10 cellular contexts compared by ENCODE assay signal in the genomic region with DNA sequence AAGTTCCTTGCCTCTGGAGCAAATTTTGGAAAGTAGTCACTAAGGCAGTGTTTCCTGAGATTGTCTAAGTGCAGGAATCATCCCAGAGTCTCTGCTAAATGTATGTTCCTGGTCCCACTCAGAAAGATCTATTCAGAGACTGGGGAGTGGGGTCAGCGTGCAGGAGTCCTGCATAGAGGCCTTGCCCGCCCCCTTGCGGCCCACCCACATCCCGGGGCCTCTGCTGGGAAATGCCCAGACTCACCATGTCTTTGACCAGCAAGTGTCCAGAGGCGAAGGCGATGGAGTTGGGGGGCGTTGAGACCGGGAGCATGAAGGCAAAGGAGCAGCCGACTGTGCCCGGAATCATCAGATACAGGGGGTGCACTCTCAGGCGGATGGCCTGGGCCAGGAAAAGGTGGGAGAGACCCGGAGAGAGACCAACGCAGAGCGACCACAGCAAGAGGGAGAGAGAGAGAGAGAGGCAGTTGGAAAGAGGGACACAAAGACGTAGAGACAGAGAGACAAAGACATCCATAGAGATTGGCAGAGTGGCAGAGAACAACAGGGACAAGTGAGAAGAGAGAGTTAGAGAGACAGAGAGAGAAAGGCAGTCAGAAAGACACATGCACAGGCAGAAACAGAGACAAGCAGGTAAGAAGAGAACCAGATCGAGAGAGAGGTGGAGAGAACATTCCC. TPM values are rescaled to one million over a fixed set of nuclear protein-coding genes. Genes with fewer than 3 reads are reported as not detected.
DNase-seq lines count a peak whose midpoint lies in the region; ATAC-seq and TF ChIP-seq lines count a peak whose summit lies in the region.
"Had no signal": no experiment of that assay in that cellular context is flagged by ENCODE, and none has a peak within 500 bp of the region (broad histone marks: within the 10 kb centered on the region; RNA-seq: fewer than 3 reads in every experiment).

No MANE protein-coding gene starts in this region.

- TF ChIP-seq CTCF in HCT116 (IDR thresholded peaks at IDR 0.05 in 2 of 3, conservative IDR thresholded peaks at IDR 0.05 in 1 of 3; ENCODE audit: borderline replicate concordance in 1 of 3, insufficient read depth in 1 of 3, low read depth in 2 of 3, low read length in 2 of 3), result no peak

- no TSS peak for BruUV-seq in HCT116 (replicated peaks; lab: Mats Ljungman, UMichigan)

- intact Hi-C loops in HCT116 (cut with micrococcal nuclease), result loop anchor here (5.0 kb wide), 1 partner anchor 119 kb away; no protein-coding TSS in a partner anchor

- CTCF ChIA-PET in HCT116 (lab: Charles Lee), result interaction anchor here (0.7 to 2.0 kb wide), 5 partner anchors 15 to 131 kb away, joined by 3 to 12 read pairs (median 3); no protein-coding TSS in a partner anchor

- no peaks in the 10 kb centered on the region for H3K9me2 ChIP-seq in HCT116 (ENCODE audit: insufficient read depth)

- TF ChIP-seq RAD21 in HCT116 (IDR thresholded peaks at IDR 0.05; ENCODE audit: low read depth), result no peak

- no peaks in the 10 kb centered on the region for H3K79me2 ChIP-seq in HCT116 (ENCODE audit: insufficient read depth, low read length)

- no peak for ATAC-seq in HCT116

- H3K4me1 ChIP-seq in HCT116 (ENCODE audit: control insufficient read depth in 1 of 2, insufficient read depth in 2 of 2, low read length in 2 of 2) (peaks cover 4 to 14% of the 10 kb centered on the region in 2 experiments; a peak in 2 of 4 replicates), iPS-15b (ENCODE audit: control insufficient read depth, insufficient read depth, low read length) (peaks cover 11% of the 10 kb centered on the region), stomach smooth muscle (ENCODE audit: control insufficient read depth, insufficient read depth, low read length) (peaks cover 18% of the 10 kb centered on the region)

- H2AFZ ChIP-seq in HCT116 (ENCODE audit: low read depth, low read length, poor library complexity, severe bottlenecking), result peak overlapping the region; percentile 96

- no peak for TF ChIP-seq POLR2A in HCT116 (IDR thresholded peaks at IDR 0.05; ENCODE audit: borderline replicate concordance, extremely low read depth, insufficient read depth, insufficient read length)

- RAD21 ChIA-PET in HCT116 (lab: Charles Lee; ENCODE audit: low non-redundant PET in 1 of 2, low total read pairs in 2 of 2, uncharacterized antibody in 2 of 2, unreplicated experiment in 2 of 2), result no interaction called here

- H3K27ac ChIP-seq in HCT116 (ENCODE audit: low read depth, low read length) (no peak overlapping the region), angular gyrus (ENCODE audit: low read depth, low read length) (peak overlapping the region; percentile 97), stomach smooth muscle (ENCODE audit: low read length) (no peak overlapping the region)

- DNase-seq in HCT116 (ENCODE audit: low read depth, low spot score), result no peak
- DNase-seq in KG1 (lab: John Stamatoyannopoulos, UW), result no peak
- no peak for DNase-seq in T-helper 1 cell
- no peak for DNase-seq in stimulated activated CD4-positive, alpha-beta T cell treated with anti-CD3 and anti-CD28 coated beads, Interleukin-12 subunit alpha, Interleukin-12 subunit beta, amount 100 ng/mL, for 4 hours
- no peak for DNase-seq in activated T-cell treated with anti-CD3 and anti-CD28 coated beads, Interleukin-2, amount 50 U/mL, for 1 hour

- no peaks in the 10 kb centered on the region for H3K9me3 ChIP-seq in HCT116 (ENCODE audit: control insufficient read depth in 1 of 2, insufficient read depth in 1 of 2, low read depth in 1 of 2, low read length in 2 of 2)
- no peaks in the 10 kb centered on the region for H3K9me3 ChIP-seq in iPS-15b (ENCODE audit: control insufficient read depth, insufficient read depth, low read length)
- no peaks in the 10 kb centered on the region for H3K9me3 ChIP-seq in stomach smooth muscle (ENCODE audit: control insufficient read depth in 2 of 2, low read length in 2 of 2)

- H3K27me3 ChIP-seq in HCT116 (ENCODE audit: insufficient read depth, low read length) (no peaks in the 10 kb centered on the region), iPS-15b (ENCODE audit: control insufficient read depth, insufficient read depth, low read length) (no peaks in the 10 kb centered on the region), stomach smooth muscle (ENCODE audit: control insufficient read depth in 1 of 2, insufficient read depth in 2 of 2, low read length in 2 of 2) (no peaks in the 10 kb centered on the region)

- 0 out of 2 replicates have a peak overlapping the region, but pooled peaks have one; percentile 33 for H3K9ac ChIP-seq in HCT116 (ENCODE audit: low read length)
- H3K9ac ChIP-seq in iPS-15b (ENCODE audit: low read depth, low read length), result peak overlapping the region; percentile 70
- peak overlapping the region in 1 of 2 donors; percentile 46 for H3K9ac ChIP-seq in stomach smooth muscle (ENCODE audit: low read length in 2 of 2)

- H4K20me1 ChIP-seq in HCT116 (ENCODE audit: insufficient read depth), result no peaks in the 10 kb centered on the region

- no peaks in the 10 kb centered on the region for H3K36me3 ChIP-seq in HCT116 (ENCODE audit: control insufficient read depth in 1 of 2, insufficient read depth in 2 of 2, low read length in 2 of 2)
- no peaks in the 10 kb centered on the region for H3K36me3 ChIP-seq in iPS-15b (ENCODE audit: control insufficient read depth, insufficient read depth, low read length)
- no peaks in the 10 kb centered on the region for H3K36me3 ChIP-seq in stomach smooth muscle (ENCODE audit: control insufficient read depth in 2 of 2, insufficient read depth in 2 of 2, low read length in 2 of 2)

- peak overlapping the region; percentile 75 for H3K4me2 ChIP-seq in HCT116 (ENCODE audit: low read length)

- no peak overlapping the region for H3K4me3 ChIP-seq in HCT116 (replicated peaks in 1 of 2; ENCODE audit: low read depth in 1 of 2, low read length in 2 of 2)
- peak overlapping the region; percentile 60 for H3K4me3 ChIP-seq in iPS-15b (ENCODE audit: low read depth, low read length)
- H3K4me3 ChIP-seq in stomach smooth muscle (ENCODE audit: low read length in 2 of 2), result peak overlapping the region; percentile 7 to 72

- POLR2A ChIA-PET in HCT116 (lab: Charles Lee), result interaction anchor here (0.9 kb wide), 1 partner anchor 18 kb away, joined by 3 read pairs; no protein-coding TSS in a partner anchor

TF ChIP-seq in HCT116, 20 proteins besides CTCF, POLR2A, EP300 and RAD21:
- TF ChIP-seq, protein P1, sequence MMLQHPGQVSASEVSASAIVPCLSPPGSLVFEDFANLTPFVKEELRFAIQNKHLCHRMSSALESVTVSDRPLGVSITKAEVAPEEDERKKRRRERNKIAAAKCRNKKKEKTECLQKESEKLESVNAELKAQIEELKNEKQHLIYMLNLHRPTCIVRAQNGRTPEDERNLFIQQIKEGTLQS (IDR thresholded peaks at IDR 0.05), result no peak
- TF ChIP-seq SRF (IDR thresholded peaks at IDR 0.05; ENCODE audit: low read depth), result no peak
- TF ChIP-seq TCF7L2 (IDR thresholded peaks at IDR 0.05; ENCODE audit: borderline replicate concordance, extremely low read depth, insufficient read depth, insufficient read length), result no peak
- no peak for TF ChIP-seq SIN3A (IDR thresholded peaks at IDR 0.05; ENCODE audit: low read depth)
- TF ChIP-seq ELF1 (IDR thresholded peaks at IDR 0.05; ENCODE audit: borderline replicate concordance, low read depth), result no peak
- TF ChIP-seq, protein P2, sequence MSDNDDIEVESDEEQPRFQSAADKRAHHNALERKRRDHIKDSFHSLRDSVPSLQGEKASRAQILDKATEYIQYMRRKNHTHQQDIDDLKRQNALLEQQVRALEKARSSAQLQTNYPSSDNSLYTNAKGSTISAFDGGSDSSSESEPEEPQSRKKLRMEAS (IDR thresholded peaks at IDR 0.05), result no peak
- TF ChIP-seq EZH2phosphoT487 (IDR thresholded peaks at IDR 0.05; ENCODE audit: borderline replicate concordance), result no peak
- no peak for TF ChIP-seq SP1 (IDR thresholded peaks at IDR 0.05; ENCODE audit: low read depth)
- no peak for TF ChIP-seq YY1 (IDR thresholded peaks at IDR 0.05; ENCODE audit: extremely low read depth, insufficient replicate concordance, low read depth, low read length)
- TF ChIP-seq, protein P3, sequence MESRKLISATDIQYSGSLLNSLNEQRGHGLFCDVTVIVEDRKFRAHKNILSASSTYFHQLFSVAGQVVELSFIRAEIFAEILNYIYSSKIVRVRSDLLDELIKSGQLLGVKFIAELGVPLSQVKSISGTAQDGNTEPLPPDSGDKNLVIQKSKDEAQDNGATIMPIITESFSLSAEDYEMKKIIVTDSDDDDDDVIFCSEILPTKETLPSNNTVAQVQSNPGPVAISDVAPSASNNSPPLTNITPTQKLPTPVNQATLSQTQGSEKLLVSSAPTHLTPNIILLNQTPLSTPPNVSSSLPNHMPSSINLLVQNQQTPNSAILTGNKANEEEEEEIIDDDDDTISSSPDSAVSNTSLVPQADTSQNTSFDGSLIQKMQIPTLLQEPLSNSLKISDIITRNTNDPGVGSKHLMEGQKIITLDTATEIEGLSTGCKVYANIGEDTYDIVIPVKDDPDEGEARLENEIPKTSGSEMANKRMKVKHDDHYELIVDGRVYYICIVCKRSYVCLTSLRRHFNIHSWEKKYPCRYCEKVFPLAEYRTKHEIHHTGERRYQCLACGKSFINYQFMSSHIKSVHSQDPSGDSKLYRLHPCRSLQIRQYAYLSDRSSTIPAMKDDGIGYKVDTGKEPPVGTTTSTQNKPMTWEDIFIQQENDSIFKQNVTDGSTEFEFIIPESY (IDR thresholded peaks at IDR 0.05; ENCODE audit: extremely low read depth, insufficient replicate concordance, low read length), result no peak
- no peak for TF ChIP-seq CBX3 (IDR thresholded peaks at IDR 0.05; ENCODE audit: low read depth)
TF ChIP-seq in HCT116: peak in this region for 0.

RNA-seq across cellular contexts. Expression of a gene that starts 12.9 kb away (rescaled TPM):
- total RNA-seq in HCT116 (2021; ENCODE audit: unreplicated experiment), result not detected
- polyA plus RNA-seq in HCT116 (2012), result not detected in 2 replicates
- total RNA-seq: natural killer cell, subcutaneous adipose tissue had no signal

RNA-seq across cellular contexts. Expression of a gene that starts 50.0 kb away (rescaled TPM):
- not detected for total RNA-seq in HCT116 (2021; ENCODE audit: unreplicated experiment)
- polyA plus RNA-seq in HCT116 (2012), result not detected in 2 replicates

Comparison
In these comparisons a context has a peak if more than half of its experiments do, and no peak if none do; other contexts are left out.
1. H3K4me3 ChIP-seq: peak in iPS-15b (single experiment) and stomach smooth muscle (2 of 2); none in HCT116 (0 of 2).